ENCODE assay signal across 9 cellular contexts in genomic region chr9:76905661-76905983, GRCh38. TPM values are rescaled to one million over a fixed set of nuclear protein-coding genes. Genes with fewer than 3 reads are reported as not detected.
A peak's percentile ranks its signal among the peaks of the same experiment; 100 is the strongest.
DNase-seq lines count a peak whose midpoint lies in the region; ATAC-seq and TF ChIP-seq lines count a peak whose summit lies in the region.
"Had no signal": no experiment of that assay in that cellular context is flagged by ENCODE, and none has a peak within 500 bp of the region (broad histone marks: within the 10 kb centered on the region; RNA-seq: fewer than 3 reads in every experiment).

No MANE protein-coding gene starts in this region.

- CTCF ChIA-PET in activated CD4-positive, alpha-beta memory T cell treated with anti-CD3 and anti-CD28 coated beads for 36 hours (lab: Charles Lee) = no interaction called here

- H3K36me3 Mint-ChIP-seq in endothelial cell (ENCODE audit: low read depth, unreplicated experiment) (no peaks in the 10 kb centered on the region), nephron progenitor cell (ENCODE audit: low read depth) (no peaks in the 10 kb centered on the region)
- no peaks in the 10 kb centered on the region for H3K36me3 Mint-ChIP-seq in naive thymus-derived CD8-positive, alpha-beta T cell
- no peaks in the 10 kb centered on the region for H3K36me3 Mint-ChIP-seq in activated CD4-positive, alpha-beta memory T cell treated with anti-CD3 and anti-CD28 coated beads for 36 hours

- peaks cover 12% of the 10 kb centered on the region for H3K27me3 Mint-ChIP-seq in endothelial cell (ENCODE audit: unreplicated experiment)
- peaks cover 75% of the 10 kb centered on the region for H3K27me3 Mint-ChIP-seq in nephron progenitor cell (ENCODE audit: low read depth, poor library complexity)
- peaks cover 39 to 74% (median 48%) of the 10 kb centered on the region in 5 donors for H3K27me3 Mint-ChIP-seq in naive thymus-derived CD8-positive, alpha-beta T cell
- peaks cover 37% of the 10 kb centered on the region for H3K27me3 Mint-ChIP-seq in activated CD4-positive, alpha-beta memory T cell treated with anti-CD3 and anti-CD28 coated beads for 36 hours

- POLR2A ChIA-PET in naive thymus-derived CD8-positive, alpha-beta T cell (lab: Charles Lee) = no interaction called here
- POLR2A ChIA-PET in activated CD4-positive, alpha-beta memory T cell treated with anti-CD3 and anti-CD28 coated beads for 36 hours (lab: Charles Lee) = no interaction called here

- DNase-seq in A172 (ENCODE audit: low spot score) (peak; percentile 8), NCI-H345 (lab: John Stamatoyannopoulos, UW) (peak; percentile 56), endothelial cell (ENCODE audit: low spot score) (no peak), nephron progenitor cell (no peak), Kasumi-1 (lab: John Stamatoyannopoulos, UW) (no peak), NCI-H2196 (lab: John Stamatoyannopoulos, UW; ENCODE audit: unreplicated experiment) (no peak)
- no peak for DNase-seq in naive thymus-derived CD8-positive, alpha-beta T cell
- no peak for DNase-seq in activated CD4-positive, alpha-beta memory T cell treated with anti-CD3 and anti-CD28 coated beads for 36 hours
- DNase-seq: effector memory CD8-positive, alpha-beta T cell had no signal

- intact Hi-C loops in activated CD4-positive, alpha-beta memory T cell treated with anti-CD3 and anti-CD28 coated beads for 36 hours (cut with micrococcal nuclease) = no loop called here

- H3K9me3 Mint-ChIP-seq in endothelial cell (ENCODE audit: unreplicated experiment) (no peaks in the 10 kb centered on the region), nephron progenitor cell (no peaks in the 10 kb centered on the region)
- H3K9me3 Mint-ChIP-seq in naive thymus-derived CD8-positive, alpha-beta T cell = peaks cover 0 to 6% (median 0%) of the 10 kb centered on the region in 9 donors
- no peaks in the 10 kb centered on the region for H3K9me3 Mint-ChIP-seq in activated CD4-positive, alpha-beta memory T cell treated with anti-CD3 and anti-CD28 coated beads for 36 hours
- H3K9me3 Mint-ChIP-seq: effector memory CD8-positive, alpha-beta T cell had no signal

- no peak for ATAC-seq in naive thymus-derived CD8-positive, alpha-beta T cell
- ATAC-seq: effector memory CD8-positive, alpha-beta T cell had no signal

- H3K27ac Mint-ChIP-seq in endothelial cell (ENCODE audit: unreplicated experiment) (no peak overlapping the region), nephron progenitor cell (no peak overlapping the region)
- no peak overlapping the region for H3K27ac Mint-ChIP-seq in naive thymus-derived CD8-positive, alpha-beta T cell
- H3K27ac Mint-ChIP-seq in activated CD4-positive, alpha-beta memory T cell treated with anti-CD3 and anti-CD28 coated beads for 36 hours = no peak overlapping the region
- H3K27ac Mint-ChIP-seq: effector memory CD8-positive, alpha-beta T cell had no signal

- no peak for TF ChIP-seq CTCF in endothelial cell (IDR thresholded peaks at IDR 0.05; ENCODE audit: unreplicated experiment)
- no peak for TF ChIP-seq CTCF in nephron progenitor cell (IDR thresholded peaks at IDR 0.05)

- peak overlapping the region; percentile 86 for H3K4me3 Mint-ChIP-seq in endothelial cell (ENCODE audit: unreplicated experiment)
- peak overlapping the region; percentile 92 for H3K4me3 Mint-ChIP-seq in nephron progenitor cell
- H3K4me3 Mint-ChIP-seq in naive thymus-derived CD8-positive, alpha-beta T cell = no peak overlapping the region
- H3K4me3 Mint-ChIP-seq in activated CD4-positive, alpha-beta memory T cell treated with anti-CD3 and anti-CD28 coated beads for 36 hours = no peak overlapping the region
- H3K4me3 Mint-ChIP-seq: effector memory CD8-positive, alpha-beta T cell had no signal

- peaks cover 12% of the 10 kb centered on the region for H3K4me1 Mint-ChIP-seq in endothelial cell (ENCODE audit: unreplicated experiment)
- H3K4me1 Mint-ChIP-seq in nephron progenitor cell = peaks cover 26% of the 10 kb centered on the region
- peaks cover 0 to 6% (median 1%) of the 10 kb centered on the region in 4 donors for H3K4me1 Mint-ChIP-seq in naive thymus-derived CD8-positive, alpha-beta T cell
- peaks cover 2% of the 10 kb centered on the region for H3K4me1 Mint-ChIP-seq in activated CD4-positive, alpha-beta memory T cell treated with anti-CD3 and anti-CD28 coated beads for 36 hours (ENCODE audit: low read depth)

RNA-seq across cellular contexts. Expression of gene PRUNE2, which starts 0.3 kb away (rescaled TPM):
- total RNA-seq in A172 (2014; rRNA removed; shearing (Covaris generic)) = 3.6 and 9.3 TPM in 2 replicates
- total RNA-seq in endothelial cell (ENCODE audit: unreplicated experiment) = 6.7 TPM
- not detected for total RNA-seq in naive thymus-derived CD8-positive, alpha-beta T cell
- polyA plus RNA-seq in naive thymus-derived CD8-positive, alpha-beta T cell = not detected
- under 1 TPM; 0.24 to 0.43 TPM for total RNA-seq in activated CD4-positive, alpha-beta memory T cell treated with anti-CD3 and anti-CD28 coated beads for 36 hours

Comparison
In these comparisons a context has a peak if more than half of its experiments do, and no peak if none do; other contexts are left out.
1. DNase-seq: peak in A172 (single experiment) and NCI-H345 (single experiment); none in endothelial cell (single experiment), nephron progenitor cell (single experiment), Kasumi-1 (0 of 2), naive thymus-derived CD8-positive, alpha-beta T cell (0 of 10), NCI-H2196 (single experiment) and activated CD4-positive, alpha-beta memory T cell treated with anti-CD3 and anti-CD28 coated beads for 36 hours (single experiment).
2. H3K4me3 Mint-ChIP-seq: peak in endothelial cell (single experiment) and nephron progenitor cell (single experiment); none in naive thymus-derived CD8-positive, alpha-beta T cell (0 of 10) and activated CD4-positive, alpha-beta memory T cell treated with anti-CD3 and anti-CD28 coated beads for 36 hours (single experiment).